Comparison of ENCODE assay signal across 17 cellular contexts in genomic region chr3:182533394-182533793, GRCh38.
DNase-seq lines count a peak whose midpoint lies in the region; ATAC-seq, FAIRE-seq and TF ChIP-seq lines count a peak whose summit lies in the region.
"Had no signal": no experiment of that assay in that cellular context is flagged by ENCODE, and none has a peak within 500 bp of the region (broad histone marks: within the 10 kb centered on the region; RNA-seq: fewer than 3 reads in every experiment).

No MANE protein-coding gene starts in this region.

- ATAC-seq in GM18909 (IDR thresholded peaks at IDR 0.05; ENCODE audit: poor library complexity, unreplicated experiment) (no peak), GM21360 (IDR thresholded peaks at IDR 0.05; ENCODE audit: unreplicated experiment) (no peak)
- ATAC-seq: activated CD8-positive, alpha-beta memory T cell treated with anti-CD3 and anti-CD28 coated beads, Interleukin-2, amount 10 ng/mL, durations not matched to agents 7 days and 5 days; effector memory CD8-positive, alpha-beta T cell; foreskin keratinocyte had no signal

- no peak overlapping the region for H3K4me2 ChIP-seq in endothelial cell of umbilical vein (ENCODE audit: insufficient read depth, low read length)

- DNase-seq in DMS153 (lab: John Stamatoyannopoulos, UW) (peak; percentile 60), HT-29 (ENCODE audit: low spot score) (peak; percentile 48), NCI-H345 (lab: John Stamatoyannopoulos, UW) (peak; percentile 90), endothelial cell of umbilical vein (ENCODE audit: low read depth, low spot score) (peak; percentile 8), occipital lobe (lab: John Stamatoyannopoulos, UW) (no peak)
- no peak for DNase-seq in stimulated activated CD4-positive, alpha-beta T cell treated with anti-CD3 and anti-CD28 coated beads, Interleukin-4, amount 100 ng/mL, for 4 hours
- DNase-seq: activated CD8-positive, alpha-beta memory T cell treated with anti-CD3 and anti-CD28 coated beads, Interleukin-2, amount 10 ng/mL, durations not matched to agents 7 days and 5 days; activated naive CD4-positive, alpha-beta T cell treated with anti-CD3 and anti-CD28 coated beads, Interleukin-2, amount 10 ng/mL, durations not matched to agents 7 days and 5 days; effector memory CD8-positive, alpha-beta T cell; H9; ovary; spleen; WERI-Rb-1 had no signal

- no peak overlapping the region for H3K27ac ChIP-seq in endothelial cell of umbilical vein (ENCODE audit: insufficient read depth, low read depth, low read length)
- H3K27ac ChIP-seq: foreskin keratinocyte, HL-60, ovary, spleen, WERI-Rb-1 had no signal

- no peak for TF ChIP-seq POLR2A in endothelial cell of umbilical vein (IDR thresholded peaks at IDR 0.05; ENCODE audit: low read depth, low read length)

- no peaks in the 10 kb centered on the region for H4K20me1 ChIP-seq in endothelial cell of umbilical vein (replicated peaks; ENCODE audit: control insufficient read depth, extremely low read depth, insufficient read depth, low read length)

- POLR2A ChIA-PET in endothelial cell of umbilical vein (lab: Charles Lee), result no interaction called here

- no peak overlapping the region for H3K4me3 ChIP-seq in endothelial cell of umbilical vein (replicated peaks in 1 of 3; ENCODE audit: insufficient read depth in 1 of 3, low read depth in 1 of 3, low read length in 3 of 3)
- H3K4me3 ChIP-seq: ovary, spleen had no signal

- dilution Hi-C loops in endothelial cell of umbilical vein (cut with MboI; ENCODE audit: extremely low pct_ligation_motif_present, low sequenced_read_pairs), result no loop called here

- no peaks in the 10 kb centered on the region for H3K27me3 ChIP-seq in endothelial cell of umbilical vein (ENCODE audit: control insufficient read depth in 2 of 2, insufficient read depth in 2 of 2, low read length in 2 of 2)
- H3K27me3 ChIP-seq: foreskin keratinocyte, ovary, spleen had no signal

- no peaks in the 10 kb centered on the region for H3K9me3 ChIP-seq in endothelial cell of umbilical vein (replicated peaks; ENCODE audit: control insufficient read depth, insufficient read depth, low read length)
- H3K9me3 ChIP-seq: ovary, spleen had no signal

- H3K79me2 ChIP-seq in endothelial cell of umbilical vein (ENCODE audit: control insufficient read depth, insufficient read depth, low read length), result no peaks in the 10 kb centered on the region

- no peaks in the 10 kb centered on the region for H3K9me1 ChIP-seq in endothelial cell of umbilical vein (replicated peaks; ENCODE audit: control insufficient read depth, extremely low read depth, insufficient read depth, low read length)

- intact Hi-C loops in endothelial cell of umbilical vein (cut with micrococcal nuclease), result no loop called here

- no peaks in the 10 kb centered on the region for H3K36me3 ChIP-seq in endothelial cell of umbilical vein (ENCODE audit: control insufficient read depth in 2 of 2, extremely low read depth in 1 of 2, insufficient read depth in 2 of 2, low read length in 2 of 2)
- H3K36me3 ChIP-seq: ovary, spleen, WERI-Rb-1 had no signal

- no peaks in the 10 kb centered on the region for H3K4me1 ChIP-seq in endothelial cell of umbilical vein (ENCODE audit: control insufficient read depth, extremely low read depth, insufficient read depth, low read length)
- H3K4me1 ChIP-seq: foreskin keratinocyte, spleen had no signal

- H2AFZ ChIP-seq in endothelial cell of umbilical vein (ENCODE audit: low read depth, low read length), result no peak overlapping the region

- CTCF ChIA-PET in endothelial cell of umbilical vein (lab: Charles Lee), result no interaction called here

- TF ChIP-seq CTCF in endothelial cell of umbilical vein (IDR thresholded peaks at IDR 0.05; ENCODE audit: extremely low read depth in 1 of 2, insufficient read depth in 1 of 2, low read depth in 1 of 2, low read length in 2 of 2), result no peak

- no peak for FAIRE-seq in endothelial cell of umbilical vein (lab: Jason Lieb, UNC)

- BruUV-seq in endothelial cell of umbilical vein (replicated peaks; lab: Mats Ljungman, UMichigan), result no TSS peak

- no peak overlapping the region for H3K9ac ChIP-seq in endothelial cell of umbilical vein (replicated peaks; ENCODE audit: extremely low read depth, insufficient read depth, low read length)

TF ChIP-seq in endothelial cell of umbilical vein, 7 proteins besides CTCF, POLR2A, EP300 and RAD21:
- no peak for TF ChIP-seq JUN (IDR thresholded peaks at IDR 0.05; ENCODE audit: borderline replicate concordance, insufficient read depth, insufficient read length, low read depth)
- TF ChIP-seq MAX (IDR thresholded peaks at IDR 0.05; ENCODE audit: insufficient read depth, insufficient read length), result no peak
- no peak for TF ChIP-seq GATA2 (IDR thresholded peaks at IDR 0.05; ENCODE audit: insufficient read depth, insufficient read length, low read depth, low read length)

Comparison
In these comparisons a context has a peak if more than half of its experiments do, and no peak if none do; other contexts are left out.
1. DNase-seq: peak in DMS153 (single experiment), HT-29 (single experiment), NCI-H345 (single experiment) and endothelial cell of umbilical vein (single experiment); none in occipital lobe (single experiment) and stimulated activated CD4-positive, alpha-beta T cell treated with anti-CD3 and anti-CD28 coated beads, Interleukin-4, amount 100 ng/mL, for 4 hours (0 of 2).